8 cellular contexts compared by ENCODE assay signal in the genomic region with DNA sequence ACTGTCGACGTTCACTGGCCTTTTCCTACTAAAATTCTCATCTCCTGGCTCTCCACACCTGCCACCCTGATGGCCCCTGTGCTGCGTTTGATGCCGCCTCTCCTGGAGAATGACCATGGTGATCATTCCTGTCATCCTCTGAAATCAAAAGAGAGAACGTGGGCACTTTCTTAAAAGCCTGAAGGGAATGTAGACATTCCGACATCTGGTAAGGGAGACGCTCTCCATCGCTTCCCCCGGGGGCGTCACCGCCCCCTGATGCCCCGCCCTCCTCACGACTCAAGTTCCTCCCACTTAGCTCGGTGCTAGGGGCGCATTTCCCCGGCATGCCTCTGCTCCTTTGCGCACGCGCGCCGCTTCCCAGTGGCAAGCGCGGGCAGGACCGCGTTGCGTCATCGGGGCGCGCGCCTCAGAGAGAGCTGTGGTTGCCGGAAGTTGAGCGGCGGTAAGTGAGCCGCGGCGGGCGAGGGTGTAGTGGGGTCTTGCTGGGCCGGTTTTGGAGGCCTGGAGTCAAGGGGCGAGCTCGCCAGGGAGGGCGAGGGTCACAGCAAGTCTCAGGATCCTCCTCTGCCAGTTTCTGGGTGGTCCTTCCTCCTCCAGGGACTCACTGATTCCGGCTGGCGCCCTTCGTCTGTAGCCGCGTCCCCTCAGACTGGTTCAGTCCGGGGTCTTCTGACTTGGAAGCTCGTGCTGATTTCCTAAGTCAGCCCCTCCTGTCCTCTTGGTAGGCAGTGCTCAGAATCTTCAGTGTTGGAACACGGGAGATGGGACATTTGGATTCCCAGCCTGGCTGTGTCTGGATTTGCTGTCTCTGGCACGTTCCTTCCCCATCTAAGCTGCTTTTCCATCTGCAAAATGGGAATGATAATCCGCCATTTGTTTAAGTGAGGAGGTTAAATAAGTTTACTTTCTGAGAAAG. TPM values are rescaled to one million over a fixed set of nuclear protein-coding genes. Genes with fewer than 3 reads are reported as not detected.
DNase-seq lines count a peak whose midpoint lies in the region; ATAC-seq, FAIRE-seq and TF ChIP-seq lines count a peak whose summit lies in the region.

Gene ATG7, plus strand, starts transcription at position 412 of the 919 bp plus-strand sequence. CDS start 26,299 bp downstream, outside the sequence.

- POLR2A ChIA-PET in T-cell (lab: Charles Lee): interaction anchor here (0.5 to 1.5 kb wide), 11 partner anchors 14 to 1338 kb away, joined by 3 to 16 read pairs (median 5); partner anchors contain the start of gene CRELD1 (in 1 of the 2)

- FAIRE-seq in GM12891 (lab: Jason Lieb, UNC): peak; percentile 98

- peak within 1 kb of the TSS; percentile 36 for H3K27ac ChIP-seq in adipose tissue (ENCODE audit: low read depth, low read length)

- DNase-seq in GM12891 (ENCODE audit: insufficient read length, low spot score) (peak; percentile 92), NCI-H1436 treated with DMSO at 0.1 percent for 48 hours (lab: John Stamatoyannopoulos, UW) (peak; percentile 40), T-cell (peak; percentile 93 to 97 (median 95)), cardiac septum (ENCODE audit: low spot score) (peak; percentile 98), pons (ENCODE audit: low spot score) (peak; percentile 97), type B pancreatic cell (ENCODE audit: extremely low spot score, unreplicated experiment) (peak; percentile 98)

- peak; percentile 89 for TF ChIP-seq POLR2A in GM12891 (IDR thresholded peaks at IDR 0.05; ENCODE audit: low read depth, low read length)

- intact Hi-C loops in cardiac septum (cut with DNase I): no loop called here

- 2% methylated on average over 51 of the region's 51 CpGs for WGBS in adipose tissue, 3 donors

- H3K4me1 Mint-ChIP-seq in T-cell: peaks cover 48 to 51% (median 50%) of the 10 kb centered on the region in 3 donors
- H3K4me1 Mint-ChIP-seq in type B pancreatic cell (ENCODE audit: unreplicated experiment): peaks cover 30% of the 10 kb centered on the region

- H3K9me3 Mint-ChIP-seq in T-cell (peaks cover 0 to 7% (median 0%) of the 10 kb centered on the region in 3 donors), type B pancreatic cell (no peaks in the 10 kb centered on the region)

- peak; percentile 95 for ATAC-seq in HG02840 (IDR thresholded peaks at IDR 0.05; ENCODE audit: low FRiP score, unreplicated experiment)
- peak; percentile 96 to 98 (median 97) for ATAC-seq in T-cell (replicated peaks in 1 of 4)

- TF ChIP-seq CTCF in type B pancreatic cell (conservative IDR thresholded peaks at IDR 0.05): no peak

- H3K36me3 Mint-ChIP-seq in T-cell: peaks cover 28% of the 10 kb centered on the region
- peaks cover 8% of the 10 kb centered on the region for H3K36me3 Mint-ChIP-seq in type B pancreatic cell

- H3K27me3 Mint-ChIP-seq in T-cell: no peaks in the 10 kb centered on the region
- peaks cover 2% of the 10 kb centered on the region for H3K27me3 Mint-ChIP-seq in type B pancreatic cell

- H3K4me3 Mint-ChIP-seq in T-cell (peak within 1 kb of the TSS; percentile 92 to 95 (median 94)), type B pancreatic cell (peak within 1 kb of the TSS; percentile 97)

- CTCF ChIA-PET in T-cell (lab: Charles Lee): interaction anchor here (0.5 to 1.7 kb wide), 13 partner anchors 12 to 1630 kb away, joined by 3 to 10 read pairs (median 4); partner anchors contain the start of gene TSEN2 (in 1 of the 2)

- H3K27ac Mint-ChIP-seq in T-cell (peak within 1 kb of the TSS; percentile 93 to 97), type B pancreatic cell (peak within 1 kb of the TSS; percentile 97)

TF ChIP-seq in GM12891, 5 proteins besides CTCF, POLR2A, EP300 and RAD21:
- TF ChIP-seq TAF1 (IDR thresholded peaks at IDR 0.05; ENCODE audit: low read depth, low read length) (peak; percentile 54; the same call in 1 of the 2 replicates), PAX5 (IDR thresholded peaks at IDR 0.05; ENCODE audit: insufficient read depth, low read length, severe bottlenecking) (no peak), POLR2AphosphoS5 (IDR thresholded peaks at IDR 0.05; ENCODE audit: low read depth, low read length) (peak; percentile 84; the same call in 1 of the 2 replicates), POU2F2 (IDR thresholded peaks at IDR 0.05; ENCODE audit: low read depth, low read length) (0 out of 2 replicates have a peak, but pooled peaks have one; percentile 31), SPI1 (IDR thresholded peaks at IDR 0.05; ENCODE audit: low read depth, low read length) (peak; percentile 55; the same call in 1 of the 2 replicates)

RNA-seq across cellular contexts. Expression of gene ATG7, which starts in this region (rescaled TPM):
- polyA plus RNA-seq in GM12891 (2012; ENCODE audit: low read depth, missing spikeins): 15.2 TPM
- total RNA-seq in T-cell (10 to 100 TPM; 29.0 to 39.3 (median 37.4) TPM), cardiac septum (15.5 TPM), type B pancreatic cell (ENCODE audit: low replicate concordance) (30.9 and 32.4 TPM in 2 replicates)
- polyA plus RNA-seq in adipose tissue: 10 to 100 TPM in 2 of 3 donors, 1 to 10 TPM in 1; 8.4 to 17.9 (median 14.9) TPM

Comparison
In these comparisons a context has a peak if more than half of its experiments do, and no peak if none do; other contexts are left out.
1. Peak in every context shown above with its lines: DNase-seq, ATAC-seq and H3K27ac ChIP-seq.
2. DNase-seq: peak in every context shown above with its lines; median percentile 98 in cardiac septum; 98 in type B pancreatic cell; 97 in pons; 95 in T-cell; 92 in GM12891; 40 in NCI-H1436 treated with DMSO at 0.1 percent for 48 hours.